Comparison of ENCODE assay signal across 9 cellular contexts in genomic region chr3:27714692-27715453, GRCh38. TPM values are rescaled to one million over a fixed set of nuclear protein-coding genes. Genes with fewer than 3 reads are reported as not detected.
DNase-seq lines count a peak whose midpoint lies in the region; ATAC-seq, FAIRE-seq and TF ChIP-seq lines count a peak whose summit lies in the region.
"Had no signal": no experiment of that assay in that cellular context is flagged by ENCODE, and none has a peak within 500 bp of the region (broad histone marks: within the 10 kb centered on the region; RNA-seq: fewer than 3 reads in every experiment).

No MANE protein-coding gene starts in this region.

- no peak for TF ChIP-seq RAD21 in K562 (CRISPR knock-in tag; conservative IDR thresholded peaks at IDR 0.05 in 1 of 2, IDR thresholded peaks at IDR 0.05 in 1 of 2)

- H4K20me1 ChIP-seq in GM23338 (replicated peaks; ENCODE audit: insufficient read depth) = peaks cover 13% of the 10 kb centered on the region; the same call in 1 of the 2 replicates
- H4K20me1 ChIP-seq in K562 (replicated peaks; ENCODE audit: control insufficient read depth, insufficient read depth, low read length) = no peaks in the 10 kb centered on the region

- H3K4me2 ChIP-seq in GM23338 (peak overlapping the region; percentile 90), K562 (ENCODE audit: insufficient read depth, low read length) (no peak overlapping the region)

- CTCF ChIA-PET in K562 (lab: Yijun Ruan, JAX; ENCODE audit: low intra/inter-chr PET ratio) = no interaction called here

- peak overlapping the region; percentile 81 for H3K4me3 Mint-ChIP-seq in GM23338

- H3K4me1 ChIP-seq in GM23338 (ENCODE audit: insufficient read depth) = peaks cover 68% of the 10 kb centered on the region
- peaks cover 0 to 4% of the 10 kb centered on the region in 2 experiments; a peak in 1 of 5 replicates for H3K4me1 ChIP-seq in K562 (replicated peaks in 1 of 2; ENCODE audit: control insufficient read depth in 2 of 2, insufficient read depth in 2 of 2, low read length in 2 of 2)
- peaks cover 0 to 32% of the 10 kb centered on the region in 2 donors for H3K4me1 ChIP-seq in muscle layer of duodenum (ENCODE audit: control insufficient read depth in 1 of 2, insufficient read depth in 2 of 2, low read length in 2 of 2)
- no peaks in the 10 kb centered on the region for H3K4me1 ChIP-seq in BE2C

- H3K27ac ChIP-seq in GM23338 (ENCODE audit: low read depth) (no peak overlapping the region), K562 (ENCODE audit: extremely low read depth, low read depth, low read length) (no peak overlapping the region), muscle layer of duodenum (ENCODE audit: low read length) (no peak overlapping the region)
- H3K27ac ChIP-seq: parathyroid adenoma had no signal

- no peaks in the 10 kb centered on the region for H3K36me3 Mint-ChIP-seq in GM23338 (ENCODE audit: low read depth)

- TF ChIP-seq CTCF in AG10803 (conservative IDR thresholded peaks at IDR 0.05; ENCODE audit: low read length) (no peak), GM23338 (conservative IDR thresholded peaks at IDR 0.05; ENCODE audit: low read depth in 2 of 2) (no peak), K562 (IDR thresholded peaks at IDR 0.05 in 2 of 3, conservative IDR thresholded peaks at IDR 0.05 in 1 of 3; ENCODE audit: insufficient read depth in 2 of 3, low read depth in 1 of 3, low read length in 3 of 3) (no peak), BE2C (IDR thresholded peaks at IDR 0.05; ENCODE audit: low read depth, low read length) (no peak)

- DNase-seq in AG10803 (ENCODE audit: low read depth) (no peak), GM23338 (ENCODE audit: low spot score) (peak; percentile 80), K562 (ENCODE audit: extremely low read depth in 1 of 4, low spot score in 3 of 4) (no peak), NCI-H226 (no peak), NCI-H128 (lab: John Stamatoyannopoulos, UW; ENCODE audit: unreplicated experiment) (no peak), kidney tubule cell (ENCODE audit: low spot score) (no peak), BE2C (no peak)

- no peak for FAIRE-seq in K562 (lab: Jason Lieb, UNC)

- peak; percentile 48 for ATAC-seq in GM23338
- ATAC-seq in K562 = peak; percentile 38; the same call in 2 of the 3 replicates

- H3K79me2 ChIP-seq in GM23338 (replicated peaks; ENCODE audit: insufficient read depth) = no peaks in the 10 kb centered on the region
- no peaks in the 10 kb centered on the region for H3K79me2 ChIP-seq in K562 (ENCODE audit: control insufficient read depth, insufficient read depth, low read length)
- H3K79me2 ChIP-seq: parathyroid adenoma had no signal

- POLR2A ChIA-PET in K562 (lab: Yijun Ruan, JAX) = interaction anchor here (0.5 kb wide), 1 partner anchor 1420 kb away, joined by 4 read pairs; no protein-coding TSS in a partner anchor

- no peak for TF ChIP-seq EP300 in K562 (IDR thresholded peaks at IDR 0.05; ENCODE audit: low read length)

- in situ Hi-C loops in K562 (cut with MboI) = loop anchor here (10.0 kb wide), 1 partner anchor 620 kb away; no protein-coding TSS in a partner anchor

- 3% methylated on average over 45 of the region's 52 CpGs for WGBS in K562 (ENCODE audit: insufficient coverage, low coverage, missing lambda C conversion rate)

- H3K27me3 Mint-ChIP-seq in GM23338 (ENCODE audit: insufficient read depth, low read depth, poor library complexity) = peaks cover 84% of the 10 kb centered on the region

- peaks cover 41% of the 10 kb centered on the region for H3F3A ChIP-seq in GM23338 (replicated peaks; ENCODE audit: low read depth)

- no peak for TF ChIP-seq POLR2A in K562 (conservative IDR thresholded peaks at IDR 0.05)

- H3K4me3 ChIP-seq in AG10803 (ENCODE audit: low read length) (peak overlapping the region; percentile 46), GM23338 (peak overlapping the region; percentile 68), K562 (no peak overlapping the region), muscle layer of duodenum (ENCODE audit: low read depth in 1 of 2, low read length in 2 of 2) (peak overlapping the region; percentile 17 to 74), BE2C (ENCODE audit: low read depth, low read length) (no peak overlapping the region)

- H3K27ac Mint-ChIP-seq in GM23338 = no peak overlapping the region

- no TSS peak for BruUV-seq in K562 (replicated peaks; lab: Mats Ljungman, UMichigan)

- no peaks in the 10 kb centered on the region for H3K9me1 ChIP-seq in K562 (ENCODE audit: control insufficient read depth, insufficient read depth, low read length)

- H3K27me3 ChIP-seq in GM23338 (ENCODE audit: insufficient read depth) = peaks cover 100% of the 10 kb centered on the region
- H3K27me3 ChIP-seq in K562 (ENCODE audit: control insufficient read depth in 2 of 2, insufficient read depth in 2 of 2, low read length in 2 of 2) = peaks cover 12 to 31% of the 10 kb centered on the region in 2 experiments; a peak in 3 of 5 replicates
- H3K27me3 ChIP-seq in muscle layer of duodenum (ENCODE audit: low read depth, low read length) = peaks cover 66% of the 10 kb centered on the region
- H3K27me3 ChIP-seq in BE2C = peaks cover 53% of the 10 kb centered on the region

- no peaks in the 10 kb centered on the region for H3K36me3 ChIP-seq in GM23338 (ENCODE audit: insufficient read depth)
- no peaks in the 10 kb centered on the region for H3K36me3 ChIP-seq in K562 (ENCODE audit: control insufficient read depth, insufficient read depth, low read length)
- H3K36me3 ChIP-seq in muscle layer of duodenum (ENCODE audit: control insufficient read depth in 1 of 2, insufficient read depth in 2 of 2, low read length in 2 of 2) = no peaks in the 10 kb centered on the region
- no peaks in the 10 kb centered on the region for H3K36me3 ChIP-seq in BE2C

- intact Hi-C loops in K562 (cut with micrococcal nuclease) = no loop called here

- H2AFZ ChIP-seq in GM23338 (no peak overlapping the region), K562 (ENCODE audit: low read depth, low read length) (no peak overlapping the region)
- H2AFZ ChIP-seq: parathyroid adenoma had no signal

- H3K9ac ChIP-seq in K562 (ENCODE audit: insufficient read depth in 1 of 2, low read depth in 2 of 2, low read length in 2 of 2) = no peak overlapping the region
- H3K9ac ChIP-seq: parathyroid adenoma had no signal

- H3K9me2 ChIP-seq in GM23338 (ENCODE audit: insufficient read depth) = no peaks in the 10 kb centered on the region

- H3K9me3 Mint-ChIP-seq in GM23338 = peaks cover 6% of the 10 kb centered on the region; the same call in 1 of the 3 replicates

- no peaks in the 10 kb centered on the region for H3K9me3 ChIP-seq in K562 (replicated peaks; ENCODE audit: control insufficient read depth, insufficient read depth, low read depth, low read length)
- H3K9me3 ChIP-seq in muscle layer of duodenum (ENCODE audit: control insufficient read depth in 1 of 2, low read length in 2 of 2) = no peaks in the 10 kb centered on the region
- H3K9me3 ChIP-seq in BE2C = no peaks in the 10 kb centered on the region

- H3K4me1 Mint-ChIP-seq in GM23338 = peaks cover 68% of the 10 kb centered on the region

TF ChIP-seq in GM23338, 12 proteins besides CTCF, POLR2A, EP300 and RAD21 (continues in another document):
- TF ChIP-seq JUNB (IDR thresholded peaks at IDR 0.05; ENCODE audit: unreplicated experiment) (no peak), EZH2 (IDR thresholded peaks at IDR 0.05; ENCODE audit: low read depth, unreplicated experiment) (peak; percentile 92), NANOG (IDR thresholded peaks at IDR 0.05; ENCODE audit: borderline replicate concordance) (no peak), ZNF331 (CRISPR knock-in tag; IDR thresholded peaks at IDR 0.05; ENCODE audit: low read depth) (no peak)

TF ChIP-seq in K562, 482 proteins besides CTCF, POLR2A, EP300 and RAD21:
- TF ChIP-seq RHOXF2B (CRISPR knock-in tag; conservative IDR thresholded peaks at IDR 0.05) (no peak), TARDBP (IDR thresholded peaks at IDR 0.05) (no peak), TAF1 (IDR thresholded peaks at IDR 0.05; ENCODE audit: control insufficient read depth, extremely low read depth, insufficient read depth, low read length, severe bottlenecking) (no peak), ZNF707 (CRISPR knock-in tag; conservative IDR thresholded peaks at IDR 0.05) (no peak), MEF2A (IDR thresholded peaks at IDR 0.05; ENCODE audit: control insufficient read depth, low read depth, low read length) (no peak), MTA3 (IDR thresholded peaks at IDR 0.05; ENCODE audit: borderline replicate concordance) (no peak), STAT5A (IDR thresholded peaks at IDR 0.05; ENCODE audit: borderline replicate concordance, low read length) (no peak), SNRNP70 (optimal IDR thresholded peaks at IDR 0.05; ENCODE audit: low read depth, low read length) (no peak)
TF ChIP-seq in K562: peak in this region for 0.

RNA-seq across cellular contexts. Expression of gene EOMES, which starts 7.2 kb away (rescaled TPM):
- 0.10 TPM in 1 of 2 replicates, not detected in the other for total RNA-seq in GM23338 (2014; rRNA removed; shearing (Covaris generic))
- polyA plus RNA-seq in GM23338 (2016; fragmentation: Nextera tagmentation; extraction: Ambion mirVana) (0.10 TPM in 2 replicates), K562 (2011; rRNA removed) (not detected in 2 replicates), K562 (2014; fragmentation: Illumina TruSeq; extraction: Trizol) (not detected in 2 replicates), K562 (2014; fragmentation: Nextera tagmentation; extraction: Ambion mirVana) (not detected), K562 (2014; rRNA removed) (not detected in 2 replicates)
- total RNA-seq in K562 (2011; cell fraction: chromatin; rRNA removed; ENCODE audit: low replicate concordance) = not detected in 2 replicates
- total RNA-seq in K562 (2011; cell fraction: nucleolus; rRNA removed) = not detected in 2 replicates
- total RNA-seq in K562 (2011; cell fraction: nucleoplasm; rRNA removed) = not detected in 2 replicates
- total RNA-seq in K562 (2014; rRNA removed) (not detected in 2 replicates), K562 (2014; rRNA removed; fragmentation: Illumina TruSeq; extraction: Trizol) (not detected in 2 replicates), K562 (2015; rRNA removed; fragmentation: Illumina TruSeq; extraction: Trizol) (not detected in 2 replicates), K562 (2021) (0.07 TPM in 1 of 2 replicates, not detected in the other)
- not detected in 2 replicates for polyA plus RNA-seq in K562 (2011; cell fraction: cytosol; rRNA removed)
- polyA plus RNA-seq in K562 (2011; cell fraction: nucleus; rRNA removed) = not detected in 2 replicates
- not detected in 2 replicates for polyA plus RNA-seq in K562 (2012)
- not detected in 2 replicates for polyA minus RNA-seq in K562 (2011; rRNA and poly(A)+ RNA removed)
- polyA minus RNA-seq in K562 (2011; cell fraction: cytosol; rRNA and poly(A)+ RNA removed) = not detected in 2 replicates
- not detected in 2 replicates for polyA minus RNA-seq in K562 (2011; cell fraction: nucleus; rRNA and poly(A)+ RNA removed)
- polyA plus RNA-seq in BE2C (2012; ENCODE audit: insufficient read depth, insufficient read length, low read depth) = not detected

Comparison
In these comparisons a context has a peak if more than half of its experiments do, and no peak if none do; other contexts are left out.
1. H3K4me3 ChIP-seq: peak in AG10803 (single experiment), GM23338 (single experiment) and muscle layer of duodenum (2 of 2); none in K562 (single experiment) and BE2C (single experiment).